Comparison of ENCODE assay signal across 1 cellular context in the genomic region with DNA sequence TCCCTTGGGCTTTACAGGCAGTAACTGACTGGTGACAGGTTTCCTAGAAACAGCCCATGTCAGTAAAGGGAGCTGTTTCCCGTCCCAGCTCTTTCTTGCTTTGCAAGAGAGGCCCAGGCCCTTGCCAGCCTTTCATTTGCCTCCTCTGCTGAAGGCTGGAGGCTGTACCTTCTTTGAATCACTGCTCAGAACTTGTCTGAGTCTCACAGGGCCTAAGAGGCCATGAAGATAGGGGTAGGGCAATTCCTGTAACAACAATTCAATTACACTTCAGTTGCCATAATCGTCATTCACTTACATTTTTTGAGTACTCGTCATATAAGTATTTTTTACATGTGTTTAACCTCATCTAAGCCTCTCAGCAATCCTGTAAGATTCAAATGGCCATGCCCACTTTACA.
TF ChIP-seq lines count a peak whose summit lies in the region.

No MANE protein-coding gene starts in this region.

TF ChIP-seq in GM12878, 131 proteins besides CTCF, POLR2A, EP300 and RAD21 (continued from another document):
- TF ChIP-seq, protein P1, sequence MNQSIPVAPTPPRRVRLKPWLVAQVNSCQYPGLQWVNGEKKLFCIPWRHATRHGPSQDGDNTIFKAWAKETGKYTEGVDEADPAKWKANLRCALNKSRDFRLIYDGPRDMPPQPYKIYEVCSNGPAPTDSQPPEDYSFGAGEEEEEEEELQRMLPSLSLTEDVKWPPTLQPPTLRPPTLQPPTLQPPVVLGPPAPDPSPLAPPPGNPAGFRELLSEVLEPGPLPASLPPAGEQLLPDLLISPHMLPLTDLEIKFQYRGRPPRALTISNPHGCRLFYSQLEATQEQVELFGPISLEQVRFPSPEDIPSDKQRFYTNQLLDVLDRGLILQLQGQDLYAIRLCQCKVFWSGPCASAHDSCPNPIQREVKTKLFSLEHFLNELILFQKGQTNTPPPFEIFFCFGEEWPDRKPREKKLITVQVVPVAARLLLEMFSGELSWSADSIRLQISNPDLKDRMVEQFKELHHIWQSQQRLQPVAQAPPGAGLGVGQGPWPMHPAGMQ (IDR thresholded peaks at IDR 0.05; ENCODE audit: borderline replicate concordance), result no peak
TF ChIP-seq in GM12878: peak in this region for 0.
